38 cellular contexts compared by ENCODE assay signal in genomic region chr11:78933361-78933760, GRCh38.
"Had no signal": no experiment of that assay in that cellular context is flagged by ENCODE, and none has a peak within 500 bp of the region (broad histone marks: within the 10 kb centered on the region; RNA-seq: fewer than 3 reads in every experiment).

No MANE protein-coding gene starts in this region.

- DNase-seq: activated CD4-positive, alpha-beta memory T cell treated with anti-CD3 and anti-CD28 coated beads, Interleukin-2, amount 10 ng/mL, durations not matched to agents 7 days and 5 days; activated CD4-positive, alpha-beta T cell treated with anti-CD3 and anti-CD28 coated beads for 1 hour; activated CD4-positive, alpha-beta T cell treated with anti-CD3 and anti-CD28 coated beads for 48 hours; activated CD4-positive, CD25-positive, alpha-beta regulatory T cell; activated CD8-positive, alpha-beta memory T cell treated with anti-CD3 and anti-CD28 coated beads for 24 hours; activated CD8-positive, alpha-beta memory T cell treated with anti-CD3 and anti-CD28 coated beads, Interleukin-2, amount 10 ng/mL, durations not matched to agents 7 days and 5 days; activated CD8-positive, alpha-beta memory T cell treated with anti-CD3 and anti-CD28 coated beads, Interleukin-2, amount 50 U/mL, for 48 hours; activated effector memory CD4-positive, alpha-beta T cell treated with Interleukin-2 at 50 U/mL for 16 hours; activated naive CD4-positive, alpha-beta T cell treated with anti-CD3 and anti-CD28 coated beads, Interleukin-2, amount 10 ng/mL, durations not matched to agents 7 days and 5 days; activated naive CD8-positive, alpha-beta T cell treated with anti-CD3 and anti-CD28 coated beads, Interleukin-2, amount 50 U/mL, for 24 hours; activated T-cell treated with anti-CD3 and anti-CD28 coated beads, Interleukin-2, amount 50 U/mL, for 48 hours; anterior cingulate cortex; Kasumi-1; KG1; MG63; NCI-H1048; NCI-H1105 treated with DMSO at 0.1 percent for 48 hours; NCI-H1436; NCI-H1694; NCI-H1930; NCI-H2081 treated with DMSO at 0.1 percent for 48 hours; NCI-H510A; NCI-H526; NCI-H748 treated with DMSO at 0.1 percent for 48 hours; NK-92 treated with Interleukin-12 subunit alpha and Interleukin-12 subunit beta, amount 100 ng/mL, for 24 hours; PC-3; Peyer's patch; SIG-M5; T-helper 1 cell; T-helper 2 cell; T-helper 9 cell; WERI-Rb-1 had no signal

- H3K4me1 Mint-ChIP-seq: activated CD4-positive, alpha-beta memory T cell treated with anti-CD3 and anti-CD28 coated beads, Interleukin-2, amount 10 ng/mL, durations not matched to agents 7 days and 5 days; activated CD8-positive, alpha-beta memory T cell treated with anti-CD3 and anti-CD28 coated beads, Interleukin-2, amount 10 ng/mL, durations not matched to agents 7 days and 5 days; activated naive CD4-positive, alpha-beta T cell treated with anti-CD3 and anti-CD28 coated beads, Interleukin-2, amount 10 ng/mL, durations not matched to agents 7 days and 5 days; activated naive CD8-positive, alpha-beta T cell treated with anti-CD3 and anti-CD28 coated beads, Interleukin-2, amount 50 U/mL, for 24 hours; central memory CD8-positive, alpha-beta T cell had no signal

- H3K27ac ChIP-seq: cardiac muscle cell, Peyer's patch, RWPE1, WERI-Rb-1 had no signal

- H3K9me3 ChIP-seq: MG63, Peyer's patch had no signal

- H3K27ac Mint-ChIP-seq: activated CD4-positive, alpha-beta memory T cell treated with anti-CD3 and anti-CD28 coated beads, Interleukin-2, amount 10 ng/mL, durations not matched to agents 7 days and 5 days; activated CD8-positive, alpha-beta memory T cell treated with anti-CD3 and anti-CD28 coated beads, Interleukin-2, amount 10 ng/mL, durations not matched to agents 7 days and 5 days; activated naive CD4-positive, alpha-beta T cell treated with anti-CD3 and anti-CD28 coated beads, Interleukin-2, amount 10 ng/mL, durations not matched to agents 7 days and 5 days; activated naive CD8-positive, alpha-beta T cell; activated naive CD8-positive, alpha-beta T cell treated with anti-CD3 and anti-CD28 coated beads, Interleukin-2, amount 50 U/mL, for 24 hours had no signal

- H3K36me3 ChIP-seq: cardiac muscle cell, MG63, Peyer's patch, WERI-Rb-1 had no signal

- H3K27me3 Mint-ChIP-seq: activated naive CD8-positive, alpha-beta T cell; central memory CD8-positive, alpha-beta T cell had no signal

- H3K4me3 Mint-ChIP-seq: activated CD4-positive, alpha-beta memory T cell treated with anti-CD3 and anti-CD28 coated beads, Interleukin-2, amount 10 ng/mL, durations not matched to agents 7 days and 5 days; activated CD8-positive, alpha-beta memory T cell treated with anti-CD3 and anti-CD28 coated beads, Interleukin-2, amount 10 ng/mL, durations not matched to agents 7 days and 5 days; activated naive CD4-positive, alpha-beta T cell treated with anti-CD3 and anti-CD28 coated beads, Interleukin-2, amount 10 ng/mL, durations not matched to agents 7 days and 5 days; activated naive CD8-positive, alpha-beta T cell; activated naive CD8-positive, alpha-beta T cell treated with anti-CD3 and anti-CD28 coated beads, Interleukin-2, amount 50 U/mL, for 24 hours; central memory CD8-positive, alpha-beta T cell had no signal

- H3K4me3 ChIP-seq: cardiac muscle cell, MG63, Peyer's patch had no signal

- H3K9me3 Mint-ChIP-seq: activated CD4-positive, alpha-beta memory T cell treated with anti-CD3 and anti-CD28 coated beads, Interleukin-2, amount 10 ng/mL, durations not matched to agents 7 days and 5 days; activated naive CD4-positive, alpha-beta T cell treated with anti-CD3 and anti-CD28 coated beads, Interleukin-2, amount 10 ng/mL, durations not matched to agents 7 days and 5 days; activated naive CD8-positive, alpha-beta T cell treated with anti-CD3 and anti-CD28 coated beads, Interleukin-2, amount 50 U/mL, for 24 hours; central memory CD8-positive, alpha-beta T cell had no signal

- ATAC-seq: activated CD8-positive, alpha-beta memory T cell treated with anti-CD3 and anti-CD28 coated beads, Interleukin-2, amount 10 ng/mL, durations not matched to agents 7 days and 5 days; activated naive CD8-positive, alpha-beta T cell treated with anti-CD3 and anti-CD28 coated beads, Interleukin-2, amount 50 U/mL, for 24 hours; PC-3; Right ventricle myocardium inferior; SK-N-SH treated with all-trans-retinoic acid at 6 μM for 48 hours had no signal

- H3K27me3 ChIP-seq: MG63, Peyer's patch had no signal

- H3K4me1 ChIP-seq: Peyer's patch had no signal
